In genomic region chr1:94027735-94028515, GRCh38 we compare ENCODE assay signal across 18 cellular contexts.
A peak's percentile ranks its signal among the peaks of the same experiment; 100 is the strongest.
DNase-seq lines count a peak whose midpoint lies in the region; FAIRE-seq and TF ChIP-seq lines count a peak whose summit lies in the region.
"Had no signal": no experiment of that assay in that cellular context is flagged by ENCODE, and none has a peak within 500 bp of the region (broad histone marks: within the 10 kb centered on the region; RNA-seq: fewer than 3 reads in every experiment).

No MANE protein-coding gene starts in this region.

- H2AFZ ChIP-seq in hepatocyte = no peak overlapping the region

- H4K20me1 ChIP-seq in hepatocyte (ENCODE audit: insufficient read depth, poor library complexity, severe bottlenecking) = no peaks in the 10 kb centered on the region

- DNase-seq in Ammon's horn (ENCODE audit: low spot score) (peak; percentile 27), Caco-2 (peak; percentile 50 to 69), amniotic epithelial cell (ENCODE audit: low read depth) (peak; percentile 22), hepatocyte (ENCODE audit: low spot score) (peak; percentile 50), mucosa of gallbladder (ENCODE audit: low spot score) (no peak), NCI-H748 (lab: John Stamatoyannopoulos, UW; ENCODE audit: unreplicated experiment) (no peak), GM19239 (ENCODE audit: insufficient read length, low spot score) (no peak)
- DNase-seq: ACHN; Calu3; CD4-positive, alpha-beta memory T cell; DMS79 treated with DMSO at 0.1 percent for 48 hours; H9 had no signal

- WGBS in hepatocyte (ENCODE audit: low lambda C conversion rate, missing lambda C conversion rate) = 64% methylated on average over 5 of the region's 5 CpGs

- peaks cover 22% of the 10 kb centered on the region for H3K4me1 Mint-ChIP-seq in Caco-2 (ENCODE audit: low read depth, unreplicated experiment)
- H3K4me1 Mint-ChIP-seq: CD4-positive, alpha-beta memory T cell had no signal

- H3K36me3 ChIP-seq in Caco-2 (ENCODE audit: control insufficient read depth, insufficient read depth, low read length) (no peaks in the 10 kb centered on the region), hepatocyte (replicated peaks; ENCODE audit: insufficient read depth, low read depth) (no peaks in the 10 kb centered on the region)

- no peak overlapping the region for H3K4me3 Mint-ChIP-seq in Caco-2 (ENCODE audit: unreplicated experiment)
- H3K4me3 Mint-ChIP-seq: CD14-positive monocyte; CD4-positive, alpha-beta memory T cell; H9; IgD-negative memory B cell had no signal

- intact Hi-C loops in Caco-2 (cut with micrococcal nuclease; ENCODE audit: unreplicated experiment) = loop anchor here (5.0 kb wide), 1 partner anchor 434 kb away; no protein-coding TSS in a partner anchor

- peak overlapping the region; percentile 45 for H3K27ac Mint-ChIP-seq in Caco-2 (ENCODE audit: unreplicated experiment)
- H3K27ac Mint-ChIP-seq: CD14-positive monocyte; CD4-positive, alpha-beta memory T cell; H9; IgD-negative memory B cell had no signal

- H3K27me3 Mint-ChIP-seq in Caco-2 (ENCODE audit: insufficient read depth, unreplicated experiment) = no peaks in the 10 kb centered on the region

- no TSS peak for BruUV-seq in Caco-2 (replicated peaks; lab: Mats Ljungman, UMichigan)

- H3K4me2 ChIP-seq in hepatocyte = no peak overlapping the region

- CTCF ChIA-PET in Caco-2 (lab: Charles Lee) = interaction anchor here (0.6 to 4.0 kb wide), 4 partner anchors 12 to 307 kb away, joined by 3 to 36 read pairs (median 4); no protein-coding TSS in a partner anchor

- FAIRE-seq in GM19239 (lab: Jason Lieb, UNC) = no peak
- FAIRE-seq: A204.1, GM12878, H1, HTR-8/SVneo had no signal

- H3K27me3 ChIP-seq in Caco-2 (replicated peaks; ENCODE audit: control insufficient read depth, insufficient read depth, low read length) (no peaks in the 10 kb centered on the region), hepatocyte (no peaks in the 10 kb centered on the region)

- no peak for TF ChIP-seq CTCF in Caco-2 (IDR thresholded peaks at IDR 0.05; ENCODE audit: insufficient read depth in 1 of 2, low read depth in 1 of 2, low read length in 1 of 2, severe bottlenecking in 1 of 2, unreplicated experiment in 1 of 2)
- TF ChIP-seq CTCF in hepatocyte (IDR thresholded peaks at IDR 0.05; ENCODE audit: poor library complexity) = no peak

- no peaks in the 10 kb centered on the region for H3K9me3 ChIP-seq in Caco-2
- no peaks in the 10 kb centered on the region for H3K9me3 ChIP-seq in hepatocyte (ENCODE audit: low read depth)

- no peaks in the 10 kb centered on the region for H3K9me2 ChIP-seq in hepatocyte (replicated peaks; ENCODE audit: insufficient read depth)

- H3K36me3 Mint-ChIP-seq in Caco-2 (ENCODE audit: insufficient read depth, unreplicated experiment) = no peaks in the 10 kb centered on the region
- H3K36me3 Mint-ChIP-seq: CD14-positive monocyte; CD4-positive, alpha-beta memory T cell; IgD-negative memory B cell had no signal

- POLR2A ChIA-PET in Caco-2 (lab: Charles Lee) = no interaction called here

- H3K79me2 ChIP-seq in hepatocyte = no peaks in the 10 kb centered on the region

- H3K4me1 ChIP-seq in Caco-2 (peaks cover 20% of the 10 kb centered on the region), hepatocyte (ENCODE audit: insufficient read depth) (no peaks in the 10 kb centered on the region)

- H3K9me3 Mint-ChIP-seq in Caco-2 (ENCODE audit: unreplicated experiment) = no peaks in the 10 kb centered on the region
- H3K9me3 Mint-ChIP-seq: CD14-positive monocyte, H9, IgD-negative memory B cell had no signal

- H3K27ac ChIP-seq in hepatocyte = no peak overlapping the region

- H3K4me3 ChIP-seq in Caco-2 (ENCODE audit: low read depth, low read length) = no peak overlapping the region
- H3K4me3 ChIP-seq in hepatocyte = no peak overlapping the region
- H3K4me3 ChIP-seq: GM12878 had no signal

Comparison
In these comparisons a context has a peak if more than half of its experiments do, and no peak if none do; other contexts are left out.
1. DNase-seq: peak in Ammon's horn (single experiment), Caco-2 (2 of 2), amniotic epithelial cell (single experiment) and hepatocyte (single experiment); none in mucosa of gallbladder (single experiment), NCI-H748 (single experiment) and GM19239 (single experiment).